Comparison of ENCODE assay signal across 8 cellular contexts in the genomic region with DNA sequence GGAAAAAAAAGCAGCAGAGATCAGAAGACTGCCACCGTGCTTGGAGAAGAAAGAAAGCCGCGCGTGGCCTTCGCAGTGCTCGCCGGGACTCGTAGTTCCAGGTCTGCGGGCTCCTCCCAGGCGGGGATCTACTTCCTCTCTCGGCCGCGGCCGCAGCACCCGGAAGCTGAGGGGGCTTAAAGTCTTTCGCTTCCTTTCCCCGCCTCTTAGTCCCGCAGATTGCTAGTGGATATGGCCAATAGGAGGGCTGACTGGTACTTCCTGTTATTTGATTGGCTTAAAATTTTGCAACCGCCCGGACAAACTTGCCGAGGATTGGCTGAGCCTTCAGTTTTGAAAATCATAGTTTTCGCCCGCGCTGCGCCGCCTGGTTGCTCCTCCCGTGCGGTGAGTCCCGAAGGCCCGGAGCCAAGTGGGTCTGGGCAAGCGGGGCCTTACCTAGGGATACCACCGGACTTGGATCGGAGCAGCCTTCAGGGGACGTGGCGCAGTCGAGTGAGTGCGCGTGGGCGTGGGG. TPM values are rescaled to one million over a fixed set of nuclear protein-coding genes. Genes with fewer than 3 reads are reported as not detected.
DNase-seq lines count a peak whose midpoint lies in the region; ATAC-seq and TF ChIP-seq lines count a peak whose summit lies in the region.

Gene INCENP, plus strand, starts transcription at position 343 of the 517 bp plus-strand sequence. CDS start 4,151 bp downstream, outside the sequence.

- TF ChIP-seq CTCF in GM12875 (IDR thresholded peaks at IDR 0.05; ENCODE audit: borderline replicate concordance, insufficient read depth, low read depth, low read length) (no peak), transverse colon (IDR thresholded peaks at IDR 0.05) (no peak)

- peak; percentile 97 for DNase-seq in NCI-H1436 (lab: John Stamatoyannopoulos, UW)
- DNase-seq in T follicular helper cell (ENCODE audit: low read depth) = peak; percentile 91
- peak; percentile 99 for DNase-seq in adipocyte (ENCODE audit: low read depth)
- peak; percentile 98 for DNase-seq in cardiac septum (ENCODE audit: low spot score)
- DNase-seq in trophoblast cell = peak; percentile 99
- peak; percentile 96 for DNase-seq in transverse colon

- peak within 1 kb of the TSS; percentile 52 for H3K14ac ChIP-seq in trophoblast cell (ENCODE audit: low read length)

- no peaks in the 10 kb centered on the region for H3K9me3 ChIP-seq in adipocyte (ENCODE audit: control insufficient read depth, low read length)
- H3K9me3 ChIP-seq in trophoblast cell (ENCODE audit: insufficient read depth, low read depth, low read length) = peaks cover 3% of the 10 kb centered on the region
- no peaks in the 10 kb centered on the region for H3K9me3 ChIP-seq in transverse colon

- peak; percentile 97 for ATAC-seq in HG02798 (IDR thresholded peaks at IDR 0.05; ENCODE audit: poor library complexity, unreplicated experiment)

- H4K91ac ChIP-seq in trophoblast cell (ENCODE audit: low read depth, low read length) = peak within 1 kb of the TSS; percentile 84

- WGBS in trophoblast cell (ENCODE audit: extremely low coverage, insufficient coverage, insufficient read length) = no CpG with 5 or more reads among the region's 39 CpGs
- 0% methylated on average over 15 to 39 of the region's 39 CpGs for WGBS in transverse colon (ENCODE audit: low coverage in 1 of 2), 2 donors

- H2AK5ac ChIP-seq in trophoblast cell (ENCODE audit: low read length) = peak within 1 kb of the TSS; percentile 5

- H2BK120ac ChIP-seq in trophoblast cell (ENCODE audit: insufficient read depth, low read length, poor library complexity) = peak within 1 kb of the TSS; percentile 16

- peaks cover 4% of the 10 kb centered on the region for H3K79me1 ChIP-seq in trophoblast cell (ENCODE audit: low read length)

- H4K12ac ChIP-seq in trophoblast cell (ENCODE audit: low read depth, low read length) = peak within 1 kb of the TSS; percentile 71

- peak within 1 kb of the TSS; percentile 93 for H3K9ac ChIP-seq in adipocyte (ENCODE audit: low read length)
- H3K9ac ChIP-seq in trophoblast cell (ENCODE audit: low read length) = peak within 1 kb of the TSS; percentile 92

- in situ Hi-C loops in transverse colon (cut with MboI; ENCODE audit: low pct_ligation_motif_present in 1 of 4, low pct_unique_long_range_greater_than_20kb in 1 of 4, low sequenced_read_pairs in 3 of 4) = loop anchor here in 2 of 4 donors (25.0 kb wide), 1 partner anchor 336 kb away; the partner anchor contains the start of genes FEN1 (in 2 of the 2) and TMEM258 (in 2 of the 2)

- H3K27ac ChIP-seq in trophoblast cell (ENCODE audit: low read depth, low read length) (peak within 1 kb of the TSS; percentile 11), transverse colon (peak within 1 kb of the TSS; percentile 69 to 82 (median 77))

- H3K4me1 ChIP-seq in adipocyte (ENCODE audit: control insufficient read depth, insufficient read depth, low read length) = peaks cover 25% of the 10 kb centered on the region
- peaks cover 8 to 12% of the 10 kb centered on the region in 2 experiments for H3K4me1 ChIP-seq in trophoblast cell (ENCODE audit: control insufficient read depth in 1 of 2, insufficient read depth in 2 of 2, low read length in 2 of 2)
- peaks cover 7 to 16% (median 14%) of the 10 kb centered on the region in 4 donors for H3K4me1 ChIP-seq in transverse colon

- peak within 1 kb of the TSS; percentile 85 for H2AFZ ChIP-seq in trophoblast cell (ENCODE audit: insufficient read depth, low read length, poor library complexity)

- peak within 1 kb of the TSS; percentile 90 for H4K8ac ChIP-seq in trophoblast cell (ENCODE audit: low read depth, low read length)

- peak within 1 kb of the TSS; percentile 84 for H3K4me2 ChIP-seq in trophoblast cell (ENCODE audit: low read length)

- peak within 1 kb of the TSS; percentile 82 for H3K4ac ChIP-seq in trophoblast cell (ENCODE audit: low read depth, low read length)

- H3K36me3 ChIP-seq in adipocyte (ENCODE audit: control insufficient read depth, insufficient read depth, low read length, severe bottlenecking) = no peaks in the 10 kb centered on the region
- peaks cover 8 to 9% of the 10 kb centered on the region in 2 experiments for H3K36me3 ChIP-seq in trophoblast cell (ENCODE audit: control insufficient read depth in 1 of 2, insufficient read depth in 2 of 2, low read length in 2 of 2)
- no peaks in the 10 kb centered on the region for H3K36me3 ChIP-seq in transverse colon

- peak; percentile 32 for TF ChIP-seq POLR2A in transverse colon (IDR thresholded peaks at IDR 0.05)

- peak within 1 kb of the TSS; percentile 100 for H3K4me3 ChIP-seq in GM12875 (ENCODE audit: low read depth, low read length)
- peak within 1 kb of the TSS; percentile 99 for H3K4me3 ChIP-seq in adipocyte (ENCODE audit: low read length)
- peak within 1 kb of the TSS; percentile 97 for H3K4me3 ChIP-seq in trophoblast cell (ENCODE audit: low read depth, low read length)
- H3K4me3 ChIP-seq in transverse colon = peak within 1 kb of the TSS; percentile 72 to 95 (median 83)

- peak within 1 kb of the TSS; percentile 19 for H2BK12ac ChIP-seq in trophoblast cell (ENCODE audit: low read length)

- H3K27me3 ChIP-seq in adipocyte (replicated peaks; ENCODE audit: control insufficient read depth, insufficient read depth, low read length) (no peaks in the 10 kb centered on the region), trophoblast cell (ENCODE audit: insufficient read depth, low read length) (no peaks in the 10 kb centered on the region), transverse colon (no peaks in the 10 kb centered on the region)

- peaks cover 14% of the 10 kb centered on the region for H3K79me2 ChIP-seq in trophoblast cell (ENCODE audit: control insufficient read depth, insufficient read depth, low read length, poor library complexity)

- peak within 1 kb of the TSS; percentile 82 for H3K18ac ChIP-seq in trophoblast cell (ENCODE audit: low read length)

- peak within 1 kb of the TSS; percentile 73 for H2BK5ac ChIP-seq in trophoblast cell (ENCODE audit: low read depth, low read length, poor library complexity)

- H3K23ac ChIP-seq in trophoblast cell (ENCODE audit: low read length) = no peak within 1 kb of the TSS

- intact Hi-C loops in cardiac septum (cut with DNase I) (no loop called here), transverse colon (cut with DNase I; ENCODE audit: low total_unique reads) (no loop called here)

- TF ChIP-seq EP300 in transverse colon (IDR thresholded peaks at IDR 0.05; ENCODE audit: low read depth) = no peak

RNA-seq across cellular contexts. Expression of gene INCENP, which starts in this region (rescaled TPM):
- total RNA-seq in cardiac septum (13.5 TPM), transverse colon (10 to 100 TPM; 10.5 to 38.9 (median 26.1) TPM)
- 36.7 and 38.4 TPM in 2 replicates for polyA plus RNA-seq in trophoblast cell (2013)

Comparison
In these comparisons a context has a peak if more than half of its experiments do, and no peak if none do; other contexts are left out.
1. Peak in every context shown above with its lines: DNase-seq, ATAC-seq, H3K4me3 ChIP-seq and H3K27ac ChIP-seq.